Comparison of ENCODE assay signal across 34 cellular contexts in the genomic region with DNA sequence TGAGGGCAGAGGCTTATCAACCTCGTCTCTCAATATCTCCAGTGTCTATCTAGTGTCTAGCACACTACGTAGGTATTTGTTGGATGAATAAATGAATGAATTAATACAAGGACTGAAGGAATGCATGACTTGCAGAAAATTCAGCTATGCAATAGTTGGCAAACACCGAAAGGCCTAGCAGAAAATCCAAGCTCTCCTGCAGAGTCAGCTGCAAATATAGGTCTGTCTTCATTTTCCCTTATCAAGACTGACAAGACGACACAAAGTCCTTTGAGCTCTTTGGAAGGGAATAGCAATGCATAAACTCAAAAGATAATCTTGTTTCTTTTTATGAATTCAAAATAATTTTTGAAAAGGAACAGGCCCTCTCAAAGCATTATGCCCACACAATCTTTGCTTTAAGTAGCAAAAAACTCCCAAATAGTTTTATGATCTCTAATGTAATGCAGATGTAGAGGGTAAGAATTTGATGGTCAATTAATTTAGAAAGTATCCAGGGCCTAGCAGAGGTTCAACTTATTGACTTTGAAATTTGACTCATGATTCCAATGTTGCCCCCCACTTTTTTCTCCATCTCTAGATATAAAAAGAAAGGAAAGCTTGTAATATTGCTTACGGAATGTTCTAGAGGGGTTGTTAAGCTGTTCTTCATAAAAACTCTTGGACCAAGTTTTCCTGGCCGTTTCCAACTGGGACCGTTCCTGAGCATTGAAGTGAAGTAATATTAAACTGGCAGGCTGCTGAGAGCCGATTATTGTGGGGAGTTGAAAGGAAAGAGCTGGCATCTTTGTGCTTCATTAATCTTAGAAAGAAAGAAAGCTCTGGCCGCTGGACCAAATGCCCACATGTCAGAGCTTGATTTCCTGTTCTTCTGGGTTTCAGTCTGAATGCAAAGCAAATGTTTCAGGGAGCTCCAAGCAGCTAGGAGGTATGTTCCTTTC.
DNase-seq lines count a peak whose midpoint lies in the region; ATAC-seq, FAIRE-seq and TF ChIP-seq lines count a peak whose summit lies in the region.
"Had no signal": no experiment of that assay in that cellular context is flagged by ENCODE, and none has a peak within 500 bp of the region (broad histone marks: within the 10 kb centered on the region; RNA-seq: fewer than 3 reads in every experiment).

No MANE protein-coding gene starts in this region.

- no peaks in the 10 kb centered on the region for H3K9me3 ChIP-seq in astrocyte (ENCODE audit: insufficient read depth, low read depth, low read length)
- no peaks in the 10 kb centered on the region for H3K9me3 ChIP-seq in heart left ventricle
- H3K9me3 ChIP-seq: pancreas, spleen, uterus had no signal

- no peaks in the 10 kb centered on the region for H3K4me1 Mint-ChIP-seq in astrocyte (ENCODE audit: low read depth, unreplicated experiment)

- intact Hi-C loops in heart left ventricle (cut with DNase I) = no loop called here

- H3K27ac Mint-ChIP-seq in astrocyte (ENCODE audit: unreplicated experiment) = no peak overlapping the region
- H3K27ac Mint-ChIP-seq: activated T-helper 2 cell treated with anti-CD3 and anti-CD28 coated beads, Interferon-gamma antibody, Interleukin-2, Interleukin-4, amounts not matched to agents 10 μg/mL and 5 μg/mL and 100 μg/mL, durations not matched to agents 14 hours and 24 hours and 36 hours; dendritic cell treated with granulocyte-macrophage colony-stimulating factor and Interleukin-4, amounts not matched to agents 40 ng/mL and 50 ng/mL, for 4 days had no signal

- ATAC-seq in heart left ventricle = no peak
- ATAC-seq in GM21423 (IDR thresholded peaks at IDR 0.05; ENCODE audit: unreplicated experiment) = no peak
- ATAC-seq: HCT116; Panc1; pancreas; right cardiac atrium; stimulated activated naive CD8-positive, alpha-beta T cell treated with anti-CD3 and anti-CD28 coated beads, Interleukin-15, Interleukin-2, amounts not matched to agents 100 U/mL and 50 U/mL, for 24 hours had no signal

- H3K36me3 ChIP-seq in astrocyte (ENCODE audit: insufficient read depth, low read length) = no peaks in the 10 kb centered on the region
- H3K36me3 ChIP-seq in heart left ventricle = no peaks in the 10 kb centered on the region
- H3K36me3 ChIP-seq: pancreas, spleen, uterus, WERI-Rb-1 had no signal

- 71 to 82% (median 76%) methylated on average over 9 of the region's 9 CpGs for WGBS in heart left ventricle, 4 donors

- H4K20me1 ChIP-seq in astrocyte (ENCODE audit: insufficient read depth, low read length) = no peaks in the 10 kb centered on the region

- H3K4me2 ChIP-seq in astrocyte (ENCODE audit: low read length) = no peak overlapping the region

- H3K4me3 Mint-ChIP-seq in astrocyte (ENCODE audit: unreplicated experiment) = no peak overlapping the region
- H3K4me3 Mint-ChIP-seq: dendritic cell treated with granulocyte-macrophage colony-stimulating factor and Interleukin-4, amounts not matched to agents 40 ng/mL and 50 ng/mL, for 4 days had no signal

- TF ChIP-seq CTCF in astrocyte (IDR thresholded peaks at IDR 0.05; ENCODE audit: insufficient read depth, low read depth, low read length) = no peak
- no peak for TF ChIP-seq CTCF in fibroblast of the aortic adventitia (IDR thresholded peaks at IDR 0.05; ENCODE audit: insufficient read depth, low read length)
- no peak for TF ChIP-seq CTCF in heart left ventricle (IDR thresholded peaks at IDR 0.05)

- H3K27me3 Mint-ChIP-seq in astrocyte (ENCODE audit: low read depth, unreplicated experiment) = no peaks in the 10 kb centered on the region
- H3K27me3 Mint-ChIP-seq: dendritic cell treated with granulocyte-macrophage colony-stimulating factor and Interleukin-4, amounts not matched to agents 40 ng/mL and 50 ng/mL, for 4 days had no signal

- no peak overlapping the region for H2AFZ ChIP-seq in astrocyte (ENCODE audit: low read depth, low read length)

- no peaks in the 10 kb centered on the region for H3K27me3 ChIP-seq in astrocyte (ENCODE audit: insufficient read depth, low read length)
- H3K27me3 ChIP-seq in heart left ventricle = no peaks in the 10 kb centered on the region
- H3K27me3 ChIP-seq: pancreas, spleen, uterus had no signal

- H3K36me3 Mint-ChIP-seq in astrocyte (ENCODE audit: low read depth, unreplicated experiment) = no peaks in the 10 kb centered on the region

- H3K4me1 ChIP-seq in astrocyte (ENCODE audit: insufficient read depth, low read length) (no peaks in the 10 kb centered on the region), heart left ventricle (peaks cover 0 to 12% (median 0%) of the 10 kb centered on the region in 12 donors)
- H3K4me1 ChIP-seq: pancreas, uterus had no signal

- no peak for TF ChIP-seq POLR2A in heart left ventricle (IDR thresholded peaks at IDR 0.05)

- H3K27ac ChIP-seq in astrocyte (ENCODE audit: low read depth, low read length) (no peak overlapping the region), heart left ventricle (no peak overlapping the region)
- H3K27ac ChIP-seq: HL-60, pancreas, spleen, uterus, WERI-Rb-1 had no signal

- H3K4me3 ChIP-seq in astrocyte (ENCODE audit: insufficient read depth, low read depth, low read length) (no peak overlapping the region), fibroblast of the aortic adventitia (ENCODE audit: low read depth, low read length) (no peak overlapping the region), heart left ventricle (no peak overlapping the region)
- H3K4me3 ChIP-seq: lung, pancreas, spleen, uterus had no signal

- H3K9ac ChIP-seq in astrocyte (ENCODE audit: low read length) = no peak overlapping the region

- DNase-seq in Ammon's horn (ENCODE audit: low spot score) (peak; percentile 47), astrocyte (ENCODE audit: low read depth) (no peak), fibroblast of the aortic adventitia (ENCODE audit: low read depth) (peak; percentile 69), pons (ENCODE audit: low spot score) (peak; percentile 28), KG1 (lab: John Stamatoyannopoulos, UW) (no peak), heart left ventricle (no peak), NCI-H1694 (lab: John Stamatoyannopoulos, UW) (no peak)
- DNase-seq: ACHN; activated CD4-positive, alpha-beta T cell treated with anti-CD3 and anti-CD28 coated beads for 4 hours; activated naive CD4-positive, alpha-beta T cell treated with anti-CD3 and anti-CD28 coated beads, Interleukin-2, amount 50 U/mL, for 16 hours; EL; foreskin melanocyte; Karpas-422; NCI-H1417 treated with DMSO at 0.1 percent for 48 hours; NCI-H2081 treated with DMSO at 0.1 percent for 48 hours; NCI-H345; NCI-H748 treated with DMSO at 0.1 percent for 48 hours; pancreas; right cardiac atrium; Right ventricle myocardium superior; spleen; stimulated activated CD4-positive, alpha-beta T cell treated with anti-CD3 and anti-CD28 coated beads, Interleukin-2, amount 100 ng/mL, for 24 hours; stimulated activated naive CD8-positive, alpha-beta T cell treated with anti-CD3 and anti-CD28 coated beads, Interleukin-15, Interleukin-2, amounts not matched to agents 100 U/mL and 50 U/mL, for 24 hours; SW 1271; T1000; uterus; WERI-Rb-1 had no signal

- peak; percentile 20 for FAIRE-seq in astrocyte (lab: Jason Lieb, UNC)
- FAIRE-seq: pancreas had no signal

- peaks cover 3% of the 10 kb centered on the region for H3K9me3 Mint-ChIP-seq in astrocyte (ENCODE audit: unreplicated experiment)
- H3K9me3 Mint-ChIP-seq: activated T-helper 2 cell treated with anti-CD3 and anti-CD28 coated beads, Interferon-gamma antibody, Interleukin-2, Interleukin-4, amounts not matched to agents 10 μg/mL and 5 μg/mL and 100 μg/mL, durations not matched to agents 14 hours and 24 hours and 36 hours; dendritic cell treated with granulocyte-macrophage colony-stimulating factor and Interleukin-4, amounts not matched to agents 40 ng/mL and 50 ng/mL, for 4 days had no signal

- no peaks in the 10 kb centered on the region for H3K79me2 ChIP-seq in astrocyte (ENCODE audit: insufficient read depth, low read length)

Comparison
In these comparisons a context has a peak if more than half of its experiments do, and no peak if none do; other contexts are left out.
1. DNase-seq: peak in Ammon's horn (single experiment), fibroblast of the aortic adventitia (single experiment) and pons (single experiment); none in astrocyte (single experiment), KG1 (single experiment), heart left ventricle (0 of 5) and NCI-H1694 (single experiment).